Comparison of ENCODE assay signal across 3 cellular contexts in genomic region chr5:158716668-158717067, GRCh38.
TF ChIP-seq lines count a peak whose summit lies in the region.

No MANE protein-coding gene starts in this region.

TF ChIP-seq in SK-N-SH, 30 proteins besides CTCF, POLR2A, EP300 and RAD21:
- TF ChIP-seq RFX5 (IDR thresholded peaks at IDR 0.05; ENCODE audit: low read length) (no peak), REST (IDR thresholded peaks at IDR 0.05; ENCODE audit: low read depth, low read length) (peak; percentile 92), FOXJ3 (CRISPR knock-in tag; IDR thresholded peaks at IDR 0.05) (no peak), MXI1 (IDR thresholded peaks at IDR 0.05; ENCODE audit: low read depth, low read length) (no peak), USF1 (IDR thresholded peaks at IDR 0.05; ENCODE audit: borderline replicate concordance, low read depth) (no peak), FOXM1 (IDR thresholded peaks at IDR 0.05; ENCODE audit: low read depth) (no peak)
TF ChIP-seq in SK-N-SH: peak in this region for 1.

TF ChIP-seq in SK-N-SH treated with all-trans-retinoic acid at 6 μM for 48 hours, 23 proteins besides CTCF, POLR2A, EP300 and RAD21:
- TF ChIP-seq ESRRG (CRISPR knock-in tag; IDR thresholded peaks at IDR 0.05) (no peak), TOX (CRISPR knock-in tag; IDR thresholded peaks at IDR 0.05; ENCODE audit: borderline replicate concordance) (no peak), CSRNP3 (CRISPR knock-in tag; IDR thresholded peaks at IDR 0.05) (no peak), TCF4 (CRISPR knock-in tag; IDR thresholded peaks at IDR 0.05; ENCODE audit: borderline replicate concordance) (no peak), OSR1 (CRISPR knock-in tag; IDR thresholded peaks at IDR 0.05) (no peak), TSHZ2 (CRISPR knock-in tag; IDR thresholded peaks at IDR 0.05) (no peak), ARNTL (CRISPR knock-in tag; IDR thresholded peaks at IDR 0.05; ENCODE audit: borderline replicate concordance, low read depth) (no peak), CREB5 (CRISPR knock-in tag; IDR thresholded peaks at IDR 0.05; ENCODE audit: low read depth) (no peak), ZFP30 (CRISPR knock-in tag; IDR thresholded peaks at IDR 0.05) (no peak), PATZ1 (CRISPR knock-in tag; IDR thresholded peaks at IDR 0.05; ENCODE audit: borderline replicate concordance) (no peak), RARB (CRISPR knock-in tag; IDR thresholded peaks at IDR 0.05) (no peak), GLIS3 (CRISPR knock-in tag; IDR thresholded peaks at IDR 0.05) (no peak), CSDC2 (CRISPR knock-in tag; IDR thresholded peaks at IDR 0.05) (no peak), BACH2 (CRISPR knock-in tag; IDR thresholded peaks at IDR 0.05; ENCODE audit: borderline replicate concordance) (no peak), ISL1 (CRISPR knock-in tag; IDR thresholded peaks at IDR 0.05) (no peak), ZNF70 (CRISPR knock-in tag; IDR thresholded peaks at IDR 0.05) (no peak), SNAI2 (CRISPR knock-in tag; IDR thresholded peaks at IDR 0.05) (no peak), ZNF8 (CRISPR knock-in tag; IDR thresholded peaks at IDR 0.05) (no peak), ZC3H10 (CRISPR knock-in tag; IDR thresholded peaks at IDR 0.05) (no peak), PPARA (CRISPR knock-in tag; IDR thresholded peaks at IDR 0.05; ENCODE audit: borderline replicate concordance) (no peak)

TF ChIP-seq in endothelial cell of umbilical vein, 7 proteins besides CTCF, POLR2A, EP300 and RAD21:
- no peak for TF ChIP-seq GATA2 (IDR thresholded peaks at IDR 0.05; ENCODE audit: insufficient read depth, insufficient read length, low read depth, low read length)
- TF ChIP-seq EZH2 (IDR thresholded peaks at IDR 0.05; ENCODE audit: borderline replicate concordance, low read depth, low read length, severe bottlenecking), result no peak
- TF ChIP-seq MYC (IDR thresholded peaks at IDR 0.05; ENCODE audit: low read depth, low read length), result no peak
- no peak for TF ChIP-seq POLR2AphosphoS5 (IDR thresholded peaks at IDR 0.05; ENCODE audit: insufficient read depth, low read depth, low read length)
- TF ChIP-seq FOS (IDR thresholded peaks at IDR 0.05; ENCODE audit: borderline replicate concordance, insufficient read depth, low read length), result no peak
- no peak for TF ChIP-seq MAX (IDR thresholded peaks at IDR 0.05; ENCODE audit: insufficient read depth, insufficient read length)
